Comparison of ENCODE assay signal across 9 cellular contexts in the genomic region with DNA sequence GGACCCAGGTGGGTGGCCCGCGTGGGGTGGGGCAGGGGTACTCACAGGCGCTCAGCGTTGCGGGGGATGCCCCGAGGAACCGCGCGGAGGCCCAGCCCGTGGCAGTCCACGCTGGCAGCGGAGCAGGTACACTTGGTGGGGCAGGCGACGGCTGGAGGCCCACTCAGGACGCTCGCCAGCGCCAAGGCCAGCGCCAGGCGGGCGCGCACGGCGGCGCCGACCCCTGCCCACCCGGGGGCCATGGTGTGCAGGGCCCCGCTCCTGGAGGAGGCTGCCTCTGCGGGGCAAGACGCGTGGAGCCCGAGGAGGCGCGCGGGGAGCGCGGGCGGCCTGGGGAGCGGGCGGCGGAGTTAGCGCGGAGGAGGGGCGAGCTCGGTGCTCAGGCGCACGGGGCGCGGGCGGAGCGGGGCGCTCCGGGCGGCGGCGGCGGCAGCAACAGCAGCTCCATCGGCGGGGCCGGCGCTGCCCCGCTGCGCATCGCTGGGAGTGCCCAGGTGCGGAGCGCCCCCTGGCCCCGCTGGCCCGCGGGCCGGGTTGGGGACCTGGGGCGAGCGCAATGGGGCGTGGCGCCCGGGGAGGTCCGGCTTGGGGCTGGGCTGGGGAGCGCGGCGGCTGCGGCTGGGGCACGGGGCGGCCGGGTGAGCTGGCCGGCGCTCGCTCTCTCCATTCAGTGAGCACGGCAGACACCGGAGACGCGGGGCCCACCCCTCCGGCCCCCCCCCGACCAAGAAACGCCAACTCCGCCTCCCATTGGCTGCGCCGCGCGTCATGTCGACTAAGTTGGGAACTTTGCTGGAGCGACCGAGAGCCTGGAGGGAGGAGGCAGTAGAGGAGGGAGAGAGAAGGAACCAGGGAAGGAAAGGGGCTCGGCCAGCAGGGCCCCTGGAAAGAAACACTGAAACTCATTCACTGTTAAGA. TPM values are rescaled to one million over a fixed set of nuclear protein-coding genes. Genes with fewer than 3 reads are reported as not detected.
DNase-seq lines count a peak whose midpoint lies in the region; ATAC-seq and TF ChIP-seq lines count a peak whose summit lies in the region.
"Had no signal": no experiment of that assay in that cellular context is flagged by ENCODE, and none has a peak within 500 bp of the region (broad histone marks: within the 10 kb centered on the region; RNA-seq: fewer than 3 reads in every experiment).

A gene (minus strand): TSS at position 672 of the 918 bp plus-strand sequence. CDS start 430 bp downstream, at position 242.

- H3K27ac ChIP-seq in GM23338 (ENCODE audit: low read depth), result no peak within 1 kb of the TSS
- H3K27ac ChIP-seq: KMS-11 had no signal

- H3K36me3 Mint-ChIP-seq in GM23338 (ENCODE audit: low read depth), result no peaks in the 10 kb centered on the region

- H3K9me3 ChIP-seq in adipocyte (ENCODE audit: control insufficient read depth, low read length), result no peaks in the 10 kb centered on the region

- peak within 1 kb of the TSS; percentile 94 for H3K4me2 ChIP-seq in GM23338
- H3K4me2 ChIP-seq: KMS-11 had no signal

- H3K27me3 ChIP-seq in GM23338 (ENCODE audit: insufficient read depth) (peaks cover 45% of the 10 kb centered on the region), adipocyte (replicated peaks; ENCODE audit: control insufficient read depth, insufficient read depth, low read length) (no peaks in the 10 kb centered on the region)

- H3K9ac ChIP-seq in adipocyte (ENCODE audit: low read length), result peak within 1 kb of the TSS; percentile 95
- H3K9ac ChIP-seq: KMS-11 had no signal

- ATAC-seq in GM23338 (peak; percentile 76), left cardiac atrium (peak; percentile 82 to 85), HG03097 (IDR thresholded peaks at IDR 0.05; ENCODE audit: low FRiP score, unreplicated experiment) (no peak), GM21529 (IDR thresholded peaks at IDR 0.05; ENCODE audit: unreplicated experiment) (no peak), GM21619 (IDR thresholded peaks at IDR 0.05; ENCODE audit: unreplicated experiment) (no peak)

- H3K9me2 ChIP-seq in GM23338 (ENCODE audit: insufficient read depth), result no peaks in the 10 kb centered on the region

- no peaks in the 10 kb centered on the region; the same call in 2 of the 3 replicates for H3K9me3 Mint-ChIP-seq in GM23338

- no peaks in the 10 kb centered on the region for H4K20me1 ChIP-seq in GM23338 (replicated peaks; ENCODE audit: insufficient read depth)

- TF ChIP-seq CTCF in GM23338 (conservative IDR thresholded peaks at IDR 0.05; ENCODE audit: low read depth in 2 of 2), result peak in 1 of 2 experiments; percentile 39; a peak in 1 of 4 replicates
- no peak for TF ChIP-seq CTCF in retinal pigment epithelial cell (conservative IDR thresholded peaks at IDR 0.05; ENCODE audit: low read depth, low read length)

- DNase-seq in GM23338 (ENCODE audit: low spot score) (peak; percentile 89), adipocyte (ENCODE audit: low read depth) (peak; percentile 97), left cardiac atrium (peak; percentile 86), retinal pigment epithelial cell (ENCODE audit: low read depth) (peak; percentile 48), SW480 (ENCODE audit: low spot score) (no peak)

- peaks cover 39% of the 10 kb centered on the region for H3K27me3 Mint-ChIP-seq in GM23338 (ENCODE audit: insufficient read depth, low read depth, poor library complexity)

- H3K4me1 ChIP-seq in GM23338 (ENCODE audit: insufficient read depth), result peaks cover 11% of the 10 kb centered on the region
- peaks cover 52% of the 10 kb centered on the region for H3K4me1 ChIP-seq in adipocyte (ENCODE audit: control insufficient read depth, insufficient read depth, low read length)

- H3K4me1 Mint-ChIP-seq in GM23338, result peaks cover 22% of the 10 kb centered on the region

- H3K79me2 ChIP-seq in GM23338 (replicated peaks; ENCODE audit: insufficient read depth), result no peaks in the 10 kb centered on the region

- H3K4me3 Mint-ChIP-seq in GM23338, result peak within 1 kb of the TSS; percentile 85

- peak within 1 kb of the TSS; percentile 69 for H3K4me3 ChIP-seq in GM23338
- H3K4me3 ChIP-seq in adipocyte (ENCODE audit: low read length), result peak within 1 kb of the TSS; percentile 90
- peak within 1 kb of the TSS; percentile 72 for H3K4me3 ChIP-seq in retinal pigment epithelial cell (ENCODE audit: low read length)

- H2AFZ ChIP-seq in GM23338, result peak within 1 kb of the TSS; percentile 98

- intact Hi-C loops in left cardiac atrium (cut with DNase I), result loop anchor here in 1 of 2 donors (5.0 to 10.0 kb wide), 3 partner anchors 244 to 628 kb away; no protein-coding TSS in a partner anchor

- H3F3A ChIP-seq in GM23338 (replicated peaks; ENCODE audit: low read depth), result no peaks in the 10 kb centered on the region

- H3K27ac Mint-ChIP-seq in GM23338, result no peak within 1 kb of the TSS

- no peaks in the 10 kb centered on the region for H3K36me3 ChIP-seq in GM23338 (ENCODE audit: insufficient read depth)
- H3K36me3 ChIP-seq in adipocyte (ENCODE audit: control insufficient read depth, insufficient read depth, low read length, severe bottlenecking), result peaks cover 3% of the 10 kb centered on the region

TF ChIP-seq in GM23338, 12 proteins besides CTCF, POLR2A, EP300 and RAD21:
- TF ChIP-seq POLR2AphosphoS5 (IDR thresholded peaks at IDR 0.05; ENCODE audit: low read depth), result 0 out of 2 replicates have a peak, but pooled peaks have one; percentile 15
- TF ChIP-seq STAT1 (IDR thresholded peaks at IDR 0.05; ENCODE audit: unreplicated experiment), result no peak
TF ChIP-seq in GM23338: peak in this region for 1.

RNA-seq across cellular contexts. Expression of the gene that starts here (rescaled TPM):
- 0.59 and 4.3 TPM in 2 replicates for total RNA-seq in GM23338 (2014; rRNA removed; shearing (Covaris generic))
- 0.71 and 0.83 TPM in 2 replicates for polyA plus RNA-seq in GM23338 (2016; fragmentation: Nextera tagmentation; extraction: Ambion mirVana)
- 100 to 1,000 TPM in 1 of 2 donors, 10 to 100 TPM in 1; 71.1 to 117 TPM for total RNA-seq in left cardiac atrium

Comparison
In these comparisons a context has a peak if more than half of its experiments do, and no peak if none do; other contexts are left out.
1. RNA of the gene that starts here (total RNA-seq): 71.1 to 117 TPM in left cardiac atrium; 0.59 to 4.3 TPM in GM23338; every median in the first group is over 10 times any median in the second.
2. ATAC-seq: peak in GM23338 (single experiment) and left cardiac atrium (2 of 2); none in HG03097 (single experiment), GM21529 (single experiment) and GM21619 (single experiment).
3. Peak in every context shown above with its lines, with median percentiles within 50 percentile points of each other: H3K4me3 ChIP-seq.